ENCODE assay signal across 8 cellular contexts in genomic region chr12:121399391-121400331, GRCh38. TPM values are rescaled to one million over a fixed set of nuclear protein-coding genes. Genes with fewer than 3 reads are reported as not detected.
A peak's percentile ranks its signal among the peaks of the same experiment; 100 is the strongest.
DNase-seq lines count a peak whose midpoint lies in the region; ATAC-seq and TF ChIP-seq lines count a peak whose summit lies in the region.

A gene with protein sequence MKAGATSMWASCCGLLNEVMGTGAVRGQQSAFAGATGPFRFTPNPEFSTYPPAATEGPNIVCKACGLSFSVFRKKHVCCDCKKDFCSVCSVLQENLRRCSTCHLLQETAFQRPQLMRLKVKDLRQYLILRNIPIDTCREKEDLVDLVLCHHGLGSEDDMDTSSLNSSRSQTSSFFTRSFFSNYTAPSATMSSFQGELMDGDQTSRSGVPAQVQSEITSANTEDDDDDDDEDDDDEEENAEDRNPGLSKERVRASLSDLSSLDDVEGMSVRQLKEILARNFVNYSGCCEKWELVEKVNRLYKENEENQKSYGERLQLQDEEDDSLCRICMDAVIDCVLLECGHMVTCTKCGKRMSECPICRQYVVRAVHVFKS (plus strand): TSS chr12:121400118. CDS start chr12:121400213, 95 bp downstream.

- peak within 1 kb of the TSS; percentile 64; the same call in 1 of the 2 replicates for H3K27ac ChIP-seq in MM.1S (ENCODE audit: low read length)

- peak; percentile 98 to 100 for DNase-seq in HAP-1 (ENCODE audit: low spot score in 2 of 2)
- DNase-seq in MM.1S = peak; percentile 94
- peak; percentile 93 for DNase-seq in SIG-M5 (lab: John Stamatoyannopoulos, UW)
- DNase-seq in activated gamma-delta T cell (lab: John Stamatoyannopoulos, UW) = peak; percentile 91
- peak; percentile 97 for DNase-seq in fibroblast of the aortic adventitia (ENCODE audit: low read depth)
- DNase-seq in nephron progenitor cell = peak; percentile 99
- peak; percentile 97 to 98 for DNase-seq in stimulated activated naive CD8-positive, alpha-beta T cell treated with anti-CD3 and anti-CD28 coated beads, Interleukin-15, amount 100 ng/mL, for 72 hours

- H3K9me3 ChIP-seq in ES-I3 (ENCODE audit: control insufficient read depth, insufficient read depth, low read length) (no peaks in the 10 kb centered on the region), HAP-1 (no peaks in the 10 kb centered on the region), MM.1S (replicated peaks; ENCODE audit: insufficient read depth, low read length) (no peaks in the 10 kb centered on the region)

- peak within 1 kb of the TSS; percentile 85 for H3K9ac ChIP-seq in ES-I3 (ENCODE audit: low read depth, low read length)
- peak within 1 kb of the TSS; percentile 83 for H3K9ac ChIP-seq in MM.1S (ENCODE audit: low read length)

- no peaks in the 10 kb centered on the region for H3K27me3 ChIP-seq in HAP-1 (ENCODE audit: low read depth)
- H3K27me3 ChIP-seq in MM.1S (replicated peaks; ENCODE audit: insufficient read depth, low read length) = no peaks in the 10 kb centered on the region

- H3F3A ChIP-seq in MM.1S (ENCODE audit: insufficient read depth, low read length) = 0 out of 2 replicates have a peak, but pooled peaks cover 5% of the 10 kb centered on the region

- peaks cover 2% of the 10 kb centered on the region for H3K27me3 Mint-ChIP-seq in nephron progenitor cell (ENCODE audit: low read depth, poor library complexity)
- H3K27me3 Mint-ChIP-seq in stimulated activated naive CD8-positive, alpha-beta T cell treated with anti-CD3 and anti-CD28 coated beads, Interleukin-15, amount 100 ng/mL, for 72 hours = no peaks in the 10 kb centered on the region

- H3K4me1 Mint-ChIP-seq in nephron progenitor cell = peaks cover 39% of the 10 kb centered on the region
- H3K4me1 Mint-ChIP-seq in stimulated activated naive CD8-positive, alpha-beta T cell treated with anti-CD3 and anti-CD28 coated beads, Interleukin-15, amount 100 ng/mL, for 72 hours = peaks cover 33% of the 10 kb centered on the region

- H3K4me1 ChIP-seq in ES-I3 (ENCODE audit: insufficient read depth, low read length) (no peaks in the 10 kb centered on the region), HAP-1 (peaks cover 10% of the 10 kb centered on the region), MM.1S (ENCODE audit: low read length) (no peaks in the 10 kb centered on the region)

- H2AFZ ChIP-seq in MM.1S (ENCODE audit: low read length) = peak within 1 kb of the TSS; percentile 61

- peak within 1 kb of the TSS; percentile 69 for H3K4me2 ChIP-seq in MM.1S (ENCODE audit: low read depth, low read length)

- in situ Hi-C loops in HAP-1 (cut with MboI; ENCODE audit: low sequenced_read_pairs) = no loop called here

- H3K4me3 Mint-ChIP-seq in nephron progenitor cell = peak within 1 kb of the TSS; percentile 89
- H3K4me3 Mint-ChIP-seq in stimulated activated naive CD8-positive, alpha-beta T cell treated with anti-CD3 and anti-CD28 coated beads, Interleukin-15, amount 100 ng/mL, for 72 hours = peak within 1 kb of the TSS; percentile 87 to 96

- no peaks in the 10 kb centered on the region for H3K36me3 ChIP-seq in ES-I3 (ENCODE audit: insufficient read depth, low read length)
- H3K36me3 ChIP-seq in HAP-1 (replicated peaks) = peaks cover 16% of the 10 kb centered on the region
- H3K36me3 ChIP-seq in MM.1S (replicated peaks; ENCODE audit: insufficient read depth, low read length) = no peaks in the 10 kb centered on the region

- H3K9me2 ChIP-seq in MM.1S (replicated peaks; ENCODE audit: insufficient read depth, low read length) = no peaks in the 10 kb centered on the region

- H3K9me3 Mint-ChIP-seq in nephron progenitor cell = peaks cover 4% of the 10 kb centered on the region
- H3K9me3 Mint-ChIP-seq in stimulated activated naive CD8-positive, alpha-beta T cell treated with anti-CD3 and anti-CD28 coated beads, Interleukin-15, amount 100 ng/mL, for 72 hours = no peaks in the 10 kb centered on the region

- peak; percentile 92 for ATAC-seq in stimulated activated naive CD8-positive, alpha-beta T cell treated with anti-CD3 and anti-CD28 coated beads, Interleukin-15, amount 100 ng/mL, for 72 hours

- TF ChIP-seq CTCF in MM.1S (IDR thresholded peaks at IDR 0.05; ENCODE audit: low read length) (no peak), fibroblast of the aortic adventitia (IDR thresholded peaks at IDR 0.05; ENCODE audit: insufficient read depth, low read length) (no peak), nephron progenitor cell (IDR thresholded peaks at IDR 0.05) (no peak)

- peaks cover 38% of the 10 kb centered on the region for H3K79me2 ChIP-seq in MM.1S (ENCODE audit: low read length)

- peaks cover 15% of the 10 kb centered on the region for H3K36me3 Mint-ChIP-seq in nephron progenitor cell (ENCODE audit: low read depth)

- H4K20me1 ChIP-seq in MM.1S (ENCODE audit: insufficient read depth, low read length) = no peaks in the 10 kb centered on the region

- H3K4me3 ChIP-seq in HAP-1 (peak within 1 kb of the TSS; percentile 97), MM.1S (ENCODE audit: low read length) (peak within 1 kb of the TSS; percentile 83), fibroblast of the aortic adventitia (ENCODE audit: low read depth, low read length) (peak within 1 kb of the TSS; percentile 90)

- H3K27ac Mint-ChIP-seq in nephron progenitor cell = peak within 1 kb of the TSS; percentile 97
- peak within 1 kb of the TSS; percentile 93 to 98 for H3K27ac Mint-ChIP-seq in stimulated activated naive CD8-positive, alpha-beta T cell treated with anti-CD3 and anti-CD28 coated beads, Interleukin-15, amount 100 ng/mL, for 72 hours

RNA-seq across cellular contexts. Expression of the gene that starts here (rescaled TPM):
- 36.9 and 55.1 TPM in 2 replicates for total RNA-seq in fibroblast of the aortic adventitia (ENCODE audit: low replicate concordance)

Comparison
In these comparisons a context has a peak if more than half of its experiments do, and no peak if none do; other contexts are left out.
1. Peak in every context shown above with its lines: DNase-seq, ATAC-seq, H3K4me3 ChIP-seq and H3K27ac ChIP-seq.